ENCODE assay signal across 16 cellular contexts in the genomic region with DNA sequence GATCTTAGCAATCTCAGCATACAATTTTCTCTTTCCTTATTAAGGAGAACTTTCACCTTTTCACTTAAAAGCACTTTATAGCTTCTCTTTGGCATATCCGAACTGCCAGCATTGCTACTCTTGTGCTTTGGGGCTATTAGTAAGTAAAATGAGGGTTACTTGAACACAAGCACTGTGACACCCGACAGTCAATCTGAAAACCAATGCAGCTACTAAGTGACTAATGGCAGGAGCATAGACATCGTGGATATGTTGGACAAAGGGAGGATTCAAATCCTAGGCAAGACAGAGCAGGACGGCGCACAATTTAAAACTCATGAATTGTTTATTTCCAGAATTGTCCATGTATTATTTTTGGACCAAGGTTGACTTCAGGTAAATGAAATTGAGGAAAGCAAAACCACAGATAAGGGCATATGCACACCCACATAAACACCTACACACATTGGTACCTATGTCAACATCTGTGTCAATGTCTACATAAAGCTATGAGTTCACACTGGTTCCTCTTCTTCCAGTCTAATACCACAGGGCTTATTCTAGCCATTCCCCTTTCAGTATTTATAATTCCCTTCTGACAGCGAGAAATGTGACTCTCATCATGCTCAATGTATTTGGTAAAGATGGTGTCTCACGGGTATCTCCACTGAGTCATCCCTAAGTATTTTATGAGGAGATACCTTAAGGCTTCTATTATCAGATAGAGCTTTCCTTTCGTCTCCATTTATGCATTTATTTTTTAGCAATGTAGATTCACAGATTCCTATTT.
A peak's percentile ranks its signal among the peaks of the same experiment; 100 is the strongest.
DNase-seq lines count a peak whose midpoint lies in the region; ATAC-seq and TF ChIP-seq lines count a peak whose summit lies in the region.
"Had no signal": no experiment of that assay in that cellular context is flagged by ENCODE, and none has a peak within 500 bp of the region (broad histone marks: within the 10 kb centered on the region; RNA-seq: fewer than 3 reads in every experiment).

No MANE protein-coding gene starts in this region.

- H3K9me3 ChIP-seq in neural progenitor cell (ENCODE audit: low read depth) = no peaks in the 10 kb centered on the region

- no peaks in the 10 kb centered on the region for H3K9me3 Mint-ChIP-seq in neural progenitor cell
- H3K9me3 Mint-ChIP-seq: CD8-positive, alpha-beta T cell; T-cell had no signal

- H3K27me3 Mint-ChIP-seq in neural progenitor cell (ENCODE audit: insufficient read depth, low read depth) = peaks cover 14% of the 10 kb centered on the region

- H3K27ac ChIP-seq in neural progenitor cell = no peak overlapping the region

- H3K4me3 ChIP-seq in neural progenitor cell = no peak overlapping the region

- H2AFZ ChIP-seq in neural progenitor cell (replicated peaks) = no peak overlapping the region

- no peak for TF ChIP-seq CTCF in neural progenitor cell (IDR thresholded peaks at IDR 0.05)

- peak overlapping the region; percentile 57 for H3K27ac Mint-ChIP-seq in neural progenitor cell
- H3K27ac Mint-ChIP-seq: CD8-positive, alpha-beta T cell; T-cell had no signal

- H4K20me1 ChIP-seq in neural progenitor cell (ENCODE audit: low read depth) = no peaks in the 10 kb centered on the region

- peaks cover 2% of the 10 kb centered on the region for H3K36me3 Mint-ChIP-seq in neural progenitor cell
- H3K36me3 Mint-ChIP-seq: CD8-positive, alpha-beta T cell; T-cell had no signal

- H3K79me2 ChIP-seq in neural progenitor cell (ENCODE audit: low read depth) = no peaks in the 10 kb centered on the region

- no peak overlapping the region for H3K4me3 Mint-ChIP-seq in neural progenitor cell
- H3K4me3 Mint-ChIP-seq: CD8-positive, alpha-beta T cell; T-cell had no signal

- H3K27me3 ChIP-seq in neural progenitor cell = no peaks in the 10 kb centered on the region

- peaks cover 22% of the 10 kb centered on the region for H3K4me1 ChIP-seq in neural progenitor cell

- no peaks in the 10 kb centered on the region for H3F3A ChIP-seq in neural progenitor cell (ENCODE audit: low read depth)

- no peak overlapping the region for H3K4me2 ChIP-seq in neural progenitor cell

- ATAC-seq in esophagus mucosa = peak; percentile 50
- ATAC-seq in HG03354 (IDR thresholded peaks at IDR 0.05; ENCODE audit: poor library complexity, severe bottlenecking, unreplicated experiment) = no peak
- ATAC-seq: CD8-positive, alpha-beta T cell; Panc1; T-cell had no signal

- peaks cover 69% of the 10 kb centered on the region for H3K4me1 Mint-ChIP-seq in neural progenitor cell
- H3K4me1 Mint-ChIP-seq: T-cell had no signal

- H3K36me3 ChIP-seq in neural progenitor cell = no peaks in the 10 kb centered on the region

- DNase-seq in EL (peak; percentile 76), M059J (ENCODE audit: low read depth) (peak; percentile 35), neural progenitor cell (ENCODE audit: low spot score) (no peak), inferior parietal cortex (ENCODE audit: extremely low spot score) (no peak), CD1c-positive myeloid dendritic cell (ENCODE audit: extremely low spot score) (no peak), NCI-H128 (lab: John Stamatoyannopoulos, UW; ENCODE audit: unreplicated experiment) (no peak)
- DNase-seq: CD8-positive, alpha-beta T cell; DMS79 treated with DMSO at 0.1 percent for 48 hours; GF-D8; NCI-H146; NCI-H2081; NCI-H510A treated with DMSO at 0.1 percent for 48 hours; T-cell had no signal

- no peak overlapping the region for H3K9ac ChIP-seq in neural progenitor cell

Comparison
In these comparisons a context has a peak if more than half of its experiments do, and no peak if none do; other contexts are left out.
1. DNase-seq: peak in EL (single experiment) and M059J (single experiment); none in neural progenitor cell (single experiment), inferior parietal cortex (single experiment), CD1c-positive myeloid dendritic cell (single experiment) and NCI-H128 (single experiment).